ENCODE assay signal across 8 cellular contexts in the genomic region with DNA sequence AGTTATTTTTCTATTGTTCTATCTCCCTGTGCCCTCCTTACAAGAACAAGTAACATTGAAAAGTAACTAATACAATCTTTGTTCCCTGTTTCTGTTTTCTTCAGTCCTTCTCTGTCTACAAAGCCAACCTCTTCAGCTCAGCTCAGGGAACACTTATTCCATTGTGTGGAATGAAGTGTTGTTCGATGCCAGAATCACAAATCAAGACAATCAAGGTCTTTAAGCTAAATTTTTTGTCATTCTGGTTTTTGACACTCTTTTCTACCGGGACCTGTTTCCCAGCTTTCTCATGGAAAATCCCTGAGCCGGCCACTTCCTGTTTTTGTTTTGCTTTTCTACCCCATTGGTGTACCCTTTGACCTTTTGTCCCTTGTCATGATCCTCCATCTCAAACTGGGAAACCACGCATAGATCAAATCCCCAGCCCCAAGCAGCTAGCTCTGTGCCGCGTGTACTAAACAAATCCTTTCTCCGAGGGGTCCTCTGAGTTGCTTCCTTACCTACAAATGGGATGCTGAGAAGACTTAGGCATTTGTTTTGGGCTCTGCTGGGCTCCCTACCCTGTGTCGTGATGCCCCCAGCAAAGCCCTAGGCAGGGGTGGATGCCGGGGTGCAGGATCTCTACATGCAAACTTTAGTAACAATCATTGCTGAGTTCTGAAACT.
DNase-seq lines count a peak whose midpoint lies in the region; TF ChIP-seq lines count a peak whose summit lies in the region.

No MANE protein-coding gene starts in this region.

- H3K4me3 ChIP-seq in HL-60 (replicated peaks; ENCODE audit: insufficient read depth, low read length) (no peak overlapping the region), hepatocyte (no peak overlapping the region), skeletal muscle tissue (ENCODE audit: low read length in 3 of 3) (no peak overlapping the region), BE2C (ENCODE audit: low read depth, low read length) (no peak overlapping the region)

- no peaks in the 10 kb centered on the region for H3K9me3 Mint-ChIP-seq in activated naive CD8-positive, alpha-beta T cell (ENCODE audit: low read depth)

- peak overlapping the region; percentile 25 for H3K4me3 Mint-ChIP-seq in activated naive CD8-positive, alpha-beta T cell

- H2AFZ ChIP-seq in hepatocyte, result peak overlapping the region; percentile 34

- H3K27ac ChIP-seq in HL-60 (replicated peaks) (peak overlapping the region; percentile 40; the same call in 1 of the 2 replicates), hepatocyte (peak overlapping the region; percentile 92), skeletal muscle tissue (ENCODE audit: low read depth, low read length) (peak overlapping the region; percentile 84)

- H3K36me3 Mint-ChIP-seq in activated naive CD8-positive, alpha-beta T cell, result no peaks in the 10 kb centered on the region

- WGBS in hepatocyte (ENCODE audit: low lambda C conversion rate, missing lambda C conversion rate), result 48% methylated on average over 9 of the region's 9 CpGs

- H3K4me1 ChIP-seq in hepatocyte (ENCODE audit: insufficient read depth) (peaks cover 24% of the 10 kb centered on the region), skeletal muscle tissue (ENCODE audit: control insufficient read depth in 3 of 3, insufficient read depth in 3 of 3, low read length in 3 of 3) (peaks cover 21 to 26% (median 24%) of the 10 kb centered on the region in 3 donors), BE2C (no peaks in the 10 kb centered on the region)

- H4K20me1 ChIP-seq in hepatocyte (ENCODE audit: insufficient read depth, poor library complexity, severe bottlenecking), result no peaks in the 10 kb centered on the region

- TF ChIP-seq CTCF in HL-60 (IDR thresholded peaks at IDR 0.05; ENCODE audit: insufficient read depth, low read length) (no peak), hepatocyte (IDR thresholded peaks at IDR 0.05; ENCODE audit: poor library complexity) (no peak), BE2C (IDR thresholded peaks at IDR 0.05; ENCODE audit: low read depth, low read length) (no peak)

- H3K36me3 ChIP-seq in hepatocyte (replicated peaks; ENCODE audit: insufficient read depth, low read depth) (no peaks in the 10 kb centered on the region), skeletal muscle tissue (ENCODE audit: control insufficient read depth in 3 of 3, insufficient read depth in 3 of 3, low read length in 3 of 3) (no peaks in the 10 kb centered on the region), BE2C (no peaks in the 10 kb centered on the region)

- H3K9me2 ChIP-seq in hepatocyte (replicated peaks; ENCODE audit: insufficient read depth), result no peaks in the 10 kb centered on the region

- no peaks in the 10 kb centered on the region for H3K27me3 Mint-ChIP-seq in activated naive CD8-positive, alpha-beta T cell

- H3K27ac Mint-ChIP-seq in activated naive CD8-positive, alpha-beta T cell, result peak overlapping the region; percentile 77

- H3K27me3 ChIP-seq in HL-60 (ENCODE audit: insufficient read depth, poor library complexity, severe bottlenecking) (no peaks in the 10 kb centered on the region), hepatocyte (no peaks in the 10 kb centered on the region), skeletal muscle tissue (ENCODE audit: control insufficient read depth in 3 of 3, insufficient read depth in 3 of 3, low read length in 3 of 3) (no peaks in the 10 kb centered on the region), BE2C (no peaks in the 10 kb centered on the region)

- peaks cover 60% of the 10 kb centered on the region for H3K4me1 Mint-ChIP-seq in activated naive CD8-positive, alpha-beta T cell (ENCODE audit: low read depth)

- peak overlapping the region; percentile 6 for H3K4me2 ChIP-seq in hepatocyte

- peak overlapping the region in 1 of 3 donors; percentile 71 for H3K9ac ChIP-seq in skeletal muscle tissue (ENCODE audit: low read depth in 1 of 3, low read length in 3 of 3)

- DNase-seq in HL-60 (ENCODE audit: low read depth in 1 of 2, low spot score in 1 of 2), result no peak
- DNase-seq in hepatocyte (ENCODE audit: low spot score), result no peak
- DNase-seq in BE2C, result no peak
- no peak for DNase-seq in SIG-M5 (lab: John Stamatoyannopoulos, UW)
- DNase-seq in GDM1 (lab: John Stamatoyannopoulos, UW), result no peak
- no peak for DNase-seq in SKM-1 (lab: John Stamatoyannopoulos, UW; ENCODE audit: unreplicated experiment)

- H3K9me3 ChIP-seq in hepatocyte (ENCODE audit: low read depth) (no peaks in the 10 kb centered on the region), skeletal muscle tissue (ENCODE audit: control insufficient read depth in 3 of 3, low read length in 3 of 3) (no peaks in the 10 kb centered on the region), BE2C (no peaks in the 10 kb centered on the region)

- no peaks in the 10 kb centered on the region for H3K79me2 ChIP-seq in hepatocyte

Comparison
In these comparisons a context has a peak if more than half of its experiments do, and no peak if none do; other contexts are left out.
1. H3K27ac ChIP-seq: peak in every context shown above with its lines; median percentile 92 in hepatocyte; 84 in skeletal muscle tissue; 40 in HL-60.